Comparison of ENCODE assay signal across 8 cellular contexts in the genomic region with DNA sequence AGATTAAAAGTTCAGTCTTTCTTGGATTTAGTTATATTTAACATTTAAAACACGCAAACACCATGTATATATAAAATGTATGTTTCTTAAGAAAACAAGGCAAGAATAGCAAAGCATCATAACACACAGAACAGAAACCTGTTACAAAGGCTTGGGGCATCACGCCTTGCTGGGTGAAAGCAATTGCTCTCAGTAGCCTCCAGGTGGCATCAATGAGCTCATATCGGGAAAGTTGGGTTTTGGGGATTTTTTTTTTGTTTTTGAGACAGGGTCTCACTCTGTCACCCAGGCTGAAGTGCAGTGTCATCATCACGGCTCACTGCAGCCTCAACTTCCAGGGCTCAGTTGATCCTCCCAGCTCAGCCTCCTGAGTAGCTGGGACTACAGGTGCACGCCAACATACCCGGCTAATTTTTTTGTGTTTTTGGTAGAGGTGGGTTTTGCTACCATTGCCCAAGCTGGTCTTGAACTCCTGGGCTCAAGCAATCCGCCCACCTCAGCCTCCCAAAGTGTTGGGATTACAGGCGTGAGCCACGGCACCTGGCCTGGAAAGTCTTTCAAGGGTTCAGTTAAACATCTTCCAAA. TPM values are rescaled to one million over a fixed set of nuclear protein-coding genes. Genes with fewer than 3 reads are reported as not detected.
A peak's percentile ranks its signal among the peaks of the same experiment; 100 is the strongest.
DNase-seq lines count a peak whose midpoint lies in the region; ATAC-seq and TF ChIP-seq lines count a peak whose summit lies in the region.

No MANE protein-coding gene starts in this region.

- H3K27ac ChIP-seq in DND-41 (ENCODE audit: low read length): no peak overlapping the region
- no peak overlapping the region for H3K27ac ChIP-seq in HL-60 (replicated peaks)
- H3K27ac ChIP-seq in SJCRH30: no peak overlapping the region

- no peaks in the 10 kb centered on the region for H4K20me1 ChIP-seq in DND-41 (ENCODE audit: insufficient read depth, low read length)

- H3K36me3 ChIP-seq in DND-41 (ENCODE audit: insufficient read depth, low read length) (peaks cover 66% of the 10 kb centered on the region), SJCRH30 (peaks cover 5% of the 10 kb centered on the region; the same call in 1 of the 2 replicates)

- H2AFZ ChIP-seq in DND-41 (ENCODE audit: low read depth, low read length): no peak overlapping the region

- H3K27ac Mint-ChIP-seq in mesothelial cell of epicardium: no peak overlapping the region

- H3K9me3 ChIP-seq in DND-41 (ENCODE audit: insufficient read depth, low read length, severe bottlenecking) (no peaks in the 10 kb centered on the region), SJCRH30 (replicated peaks) (no peaks in the 10 kb centered on the region)

- H3K79me2 ChIP-seq in DND-41 (ENCODE audit: insufficient read depth, low read length): no peaks in the 10 kb centered on the region

- H3K9ac ChIP-seq in DND-41 (ENCODE audit: low read depth, low read length): no peak overlapping the region

- TF ChIP-seq CTCF in DND-41 (IDR thresholded peaks at IDR 0.05; ENCODE audit: borderline replicate concordance, extremely low read depth, low read length, poor library complexity, severe bottlenecking) (peak; percentile 84), HL-60 (IDR thresholded peaks at IDR 0.05; ENCODE audit: insufficient read depth, low read length) (peak; percentile 17), mesothelial cell of epicardium (IDR thresholded peaks at IDR 0.05; ENCODE audit: unreplicated experiment) (peak; percentile 57)

- no peaks in the 10 kb centered on the region for H3K4me1 ChIP-seq in DND-41 (ENCODE audit: insufficient read depth, low read length)
- no peaks in the 10 kb centered on the region for H3K4me1 ChIP-seq in SJCRH30

- H3K27me3 Mint-ChIP-seq in mesothelial cell of epicardium (ENCODE audit: low read depth): no peaks in the 10 kb centered on the region

- DNase-seq in DND-41 (peak; percentile 52), HL-60 (ENCODE audit: low read depth in 1 of 2, low spot score in 1 of 2) (peak; percentile 3), SJCRH30 (peak; percentile 11 to 62), dedifferentiated amniotic fluid mesenchymal stem cell (ENCODE audit: extremely low spot score) (peak; percentile 34), mesothelial cell of epicardium (ENCODE audit: low spot score in 2 of 2, unreplicated experiment in 2 of 2) (no peak)

- no peak overlapping the region for H3K4me3 Mint-ChIP-seq in mesothelial cell of epicardium

- no peak overlapping the region for H3K4me2 ChIP-seq in DND-41 (ENCODE audit: insufficient read depth, low read length)

- no peaks in the 10 kb centered on the region for H3K9me3 Mint-ChIP-seq in mesothelial cell of epicardium

- no peaks in the 10 kb centered on the region for H3K4me1 Mint-ChIP-seq in mesothelial cell of epicardium

- ATAC-seq in DND-41 (ENCODE audit: insufficient read depth, low read depth) (peak; percentile 68), HG03159 (IDR thresholded peaks at IDR 0.05; ENCODE audit: unreplicated experiment) (no peak), GM21390 (IDR thresholded peaks at IDR 0.05; ENCODE audit: unreplicated experiment) (no peak), HG03571 (IDR thresholded peaks at IDR 0.05; ENCODE audit: unreplicated experiment) (no peak)

- H3K27me3 ChIP-seq in DND-41 (ENCODE audit: insufficient read depth, low read length, poor library complexity) (no peaks in the 10 kb centered on the region), HL-60 (ENCODE audit: insufficient read depth, poor library complexity, severe bottlenecking) (no peaks in the 10 kb centered on the region), SJCRH30 (no peaks in the 10 kb centered on the region)

- H3K36me3 Mint-ChIP-seq in mesothelial cell of epicardium: peaks cover 29% of the 10 kb centered on the region

- H3K4me3 ChIP-seq in DND-41 (ENCODE audit: low read depth in 1 of 2, low read length in 2 of 2) (no peak overlapping the region), HL-60 (replicated peaks; ENCODE audit: insufficient read depth, low read length) (no peak overlapping the region), SJCRH30 (no peak overlapping the region)

RNA-seq across cellular contexts. Expression of a gene that starts 56.9 kb away (rescaled TPM):
- 3.0 and 3.2 TPM in 2 replicates for total RNA-seq in SJCRH30 (2014; rRNA removed; shearing (Covaris generic))
- total RNA-seq in mesothelial cell of epicardium: 13.6 to 15.9 TPM (median 14.9 TPM) in 3 replicates

RNA-seq across cellular contexts. Expression of a gene that starts 57.1 kb away (rescaled TPM):
- 13.2 and 17.4 TPM in 2 replicates for total RNA-seq in SJCRH30 (2014; rRNA removed; shearing (Covaris generic))
- 42.2 to 45.9 TPM (median 44.1 TPM) in 3 replicates for total RNA-seq in mesothelial cell of epicardium

Comparison
In these comparisons a context has a peak if more than half of its experiments do, and no peak if none do; other contexts are left out.
1. DNase-seq: peak in DND-41 (single experiment), HL-60 (2 of 2), SJCRH30 (2 of 2) and dedifferentiated amniotic fluid mesenchymal stem cell (single experiment); none in mesothelial cell of epicardium (0 of 2).
2. CTCF ChIP-seq: peak in every context shown above with its lines; median percentile 84 in DND-41; 57 in mesothelial cell of epicardium; 17 in HL-60.